1 cellular context compared by ENCODE assay signal in genomic region chr5:151086905-151087360, GRCh38.
TF ChIP-seq lines count a peak whose summit lies in the region.

No MANE protein-coding gene starts in this region.

TF ChIP-seq in HepG2, 621 proteins besides CTCF, POLR2A, EP300 and RAD21:
- 0 out of 2 replicates have a peak, but pooled peaks have one; percentile 45 for TF ChIP-seq ZNF292 (CRISPR knock-in tag; IDR thresholded peaks at IDR 0.05; ENCODE audit: borderline replicate concordance, low read depth)
- TF ChIP-seq ZNF687 (CRISPR knock-in tag; IDR thresholded peaks at IDR 0.05), result peak; percentile 46
- TF ChIP-seq HMGXB3 (CRISPR knock-in tag; IDR thresholded peaks at IDR 0.05; ENCODE audit: borderline replicate concordance), result no peak
- TF ChIP-seq HDAC1 (CRISPR knock-in tag; IDR thresholded peaks at IDR 0.05), result no peak
- TF ChIP-seq LRRFIP1 (CRISPR knock-in tag; conservative IDR thresholded peaks at IDR 0.05), result no peak
- TF ChIP-seq KIAA2018 (CRISPR knock-in tag; IDR thresholded peaks at IDR 0.05; ENCODE audit: borderline replicate concordance), result no peak
- 0 out of 2 replicates have a peak, but pooled peaks have one; percentile 9 for TF ChIP-seq ZNF501 (CRISPR knock-in tag; IDR thresholded peaks at IDR 0.05)
- TF ChIP-seq ZFP91 (CRISPR knock-in tag; IDR thresholded peaks at IDR 0.05; ENCODE audit: borderline replicate concordance), result 0 out of 2 replicates have a peak, but pooled peaks have one; percentile 18
- TF ChIP-seq RELA (CRISPR knock-in tag; IDR thresholded peaks at IDR 0.05), result peak; percentile 36; the same call in 1 of the 2 replicates
- no peak for TF ChIP-seq E2F1 (CRISPR knock-in tag; IDR thresholded peaks at IDR 0.05)
- no peak for TF ChIP-seq FLYWCH1 (CRISPR knock-in tag; IDR thresholded peaks at IDR 0.05)
- TF ChIP-seq SALL1 (CRISPR knock-in tag; IDR thresholded peaks at IDR 0.05), result peak; percentile 48; the same call in 1 of the 2 replicates
- no peak for TF ChIP-seq ZNF639 (CRISPR knock-in tag; conservative IDR thresholded peaks at IDR 0.05)
